2 cellular contexts compared by ENCODE assay signal in genomic region chr7:103915958-103916357, GRCh38.
TF ChIP-seq lines count a peak whose summit lies in the region.

No MANE protein-coding gene starts in this region.

TF ChIP-seq in HEK293, 187 proteins besides CTCF, POLR2A, EP300 and RAD21:
- TF ChIP-seq TSHZ1 (tag by site-specific recombination; IDR thresholded peaks at IDR 0.05; ENCODE audit: borderline replicate concordance) (no peak), ZNF549 (tag by site-specific recombination; IDR thresholded peaks at IDR 0.05) (no peak), ZNF660 (tag by site-specific recombination; IDR thresholded peaks at IDR 0.05) (peak; percentile 30; the same call in 1 of the 2 replicates), ZBTB21 (tag by site-specific recombination; IDR thresholded peaks at IDR 0.05) (peak; percentile 34; the same call in 1 of the 2 replicates), ZNF629 (tag by site-specific recombination; IDR thresholded peaks at IDR 0.05) (0 out of 2 replicates have a peak, but pooled peaks have one; percentile 36), ZNF501 (tag by site-specific recombination; IDR thresholded peaks at IDR 0.05) (no peak), SCRT2 (tag by site-specific recombination; IDR thresholded peaks at IDR 0.05) (peak; percentile 68)

TF ChIP-seq in K562, 482 proteins besides CTCF, POLR2A, EP300 and RAD21 (continued from another document and continues in another):
- TF ChIP-seq ZNF23 (CRISPR knock-in tag; IDR thresholded peaks at IDR 0.05): no peak
- TF ChIP-seq MAFF (IDR thresholded peaks at IDR 0.05; ENCODE audit: low read length): peak; percentile 54; the same call in 1 of the 2 replicates
- TF ChIP-seq CBX3 (IDR thresholded peaks at IDR 0.05; ENCODE audit: borderline replicate concordance in 1 of 2, low read length in 2 of 2): no peak
- TF ChIP-seq SRSF7 (optimal IDR thresholded peaks at IDR 0.05; ENCODE audit: low read depth, low read length): no peak
- no peak for TF ChIP-seq ZNF740 (CRISPR knock-in tag; IDR thresholded peaks at IDR 0.05)
- TF ChIP-seq ZNF740 (tag; IDR thresholded peaks at IDR 0.05): no peak
- TF ChIP-seq ERF (CRISPR knock-in tag; IDR thresholded peaks at IDR 0.05): no peak
- no peak for TF ChIP-seq BRD4 (IDR thresholded peaks at IDR 0.05)
- TF ChIP-seq FOSL1 (tag; conservative IDR thresholded peaks at IDR 0.05): peak; percentile 94
- TF ChIP-seq ZNF134 (CRISPR knock-in tag; conservative IDR thresholded peaks at IDR 0.05): no peak
- no peak for TF ChIP-seq FIP1L1 (IDR thresholded peaks at IDR 0.05; ENCODE audit: low read depth, low read length, poor library complexity, severe bottlenecking)
- TF ChIP-seq EP400 (IDR thresholded peaks at IDR 0.05): peak; percentile 25; the same call in 1 of the 2 replicates
- no peak for TF ChIP-seq HNRNPLL (IDR thresholded peaks at IDR 0.05; ENCODE audit: low read depth, low read length, poor library complexity, severe bottlenecking)
- TF ChIP-seq ELK3 (CRISPR knock-in tag; IDR thresholded peaks at IDR 0.05): no peak
- peak; percentile 63; the same call in 1 of the 2 replicates for TF ChIP-seq MGA (IDR thresholded peaks at IDR 0.05)
- TF ChIP-seq SP1 (CRISPR knock-in tag; IDR thresholded peaks at IDR 0.05): 0 out of 2 replicates have a peak, but pooled peaks have one; percentile 37
- TF ChIP-seq ZSCAN29 (IDR thresholded peaks at IDR 0.05): no peak
- TF ChIP-seq NUFIP1 (IDR thresholded peaks at IDR 0.05; ENCODE audit: partially characterized antibody): no peak
- TF ChIP-seq GATAD2A (IDR thresholded peaks at IDR 0.05): no peak
- 0 out of 2 replicates have a peak, but pooled peaks have one; percentile 21 for TF ChIP-seq MYC (IDR thresholded peaks at IDR 0.05; ENCODE audit: low read depth, low read length)
- no peak for TF ChIP-seq MYC (CRISPR knock-in tag; IDR thresholded peaks at IDR 0.05; ENCODE audit: borderline replicate concordance, low read depth)
- TF ChIP-seq PPARD (CRISPR knock-in tag; IDR thresholded peaks at IDR 0.05): no peak
- no peak for TF ChIP-seq ETS1 (conservative IDR thresholded peaks at IDR 0.05; ENCODE audit: control insufficient read depth, low read depth, low read length)
- no peak for TF ChIP-seq SNIP1 (IDR thresholded peaks at IDR 0.05; ENCODE audit: low read depth)
- no peak for TF ChIP-seq ARHGAP35 (IDR thresholded peaks at IDR 0.05; ENCODE audit: partially characterized antibody)
- 0 out of 2 replicates have a peak, but pooled peaks have one; percentile 9 for TF ChIP-seq ZNF239 (CRISPR knock-in tag; IDR thresholded peaks at IDR 0.05)
- peak; percentile 88 for TF ChIP-seq SMARCC2 (IDR thresholded peaks at IDR 0.05; ENCODE audit: low read depth)
- TF ChIP-seq TEAD4 (IDR thresholded peaks at IDR 0.05; ENCODE audit: low read length): peak; percentile 49
- TF ChIP-seq TEAD4 (CRISPR knock-in tag; IDR thresholded peaks at IDR 0.05; ENCODE audit: borderline replicate concordance): no peak
- TF ChIP-seq ETV6 (IDR thresholded peaks at IDR 0.05; ENCODE audit: borderline replicate concordance in 1 of 2, low read depth in 2 of 2, low read length in 1 of 2): no peak
- TF ChIP-seq ETV6 (CRISPR knock-in tag; IDR thresholded peaks at IDR 0.05; ENCODE audit: borderline replicate concordance): no peak
- peak; percentile 20; the same call in 1 of the 2 replicates for TF ChIP-seq ARID3A (IDR thresholded peaks at IDR 0.05; ENCODE audit: borderline replicate concordance, low read depth, low read length)
- peak; percentile 19; the same call in 1 of the 2 replicates for TF ChIP-seq MTA3 (IDR thresholded peaks at IDR 0.05; ENCODE audit: borderline replicate concordance)
- no peak for TF ChIP-seq CCNT2 (IDR thresholded peaks at IDR 0.05; ENCODE audit: borderline replicate concordance, extremely low read depth, insufficient read length, low read depth, low read length)
- no peak for TF ChIP-seq CBFB (CRISPR knock-in tag; IDR thresholded peaks at IDR 0.05)
- no peak for TF ChIP-seq CBX5 (IDR thresholded peaks at IDR 0.05; ENCODE audit: borderline replicate concordance, low read depth)
- peak in 1 of 2 experiments; percentile 83; a peak in 1 of 4 replicates for TF ChIP-seq RCOR1 (IDR thresholded peaks at IDR 0.05; ENCODE audit: borderline replicate concordance in 1 of 2, low read depth in 2 of 2, low read length in 2 of 2)
- no peak for TF ChIP-seq NR2C2 (CRISPR knock-in tag; IDR thresholded peaks at IDR 0.05)
- TF ChIP-seq NR2C2 (tag; IDR thresholded peaks at IDR 0.05): no peak
- no peak for TF ChIP-seq TAL1 (IDR thresholded peaks at IDR 0.05)
- peak; percentile 33; the same call in 1 of the 2 replicates for TF ChIP-seq SMAD4 (CRISPR knock-in tag; conservative IDR thresholded peaks at IDR 0.05)
- TF ChIP-seq PBX2 (CRISPR knock-in tag; IDR thresholded peaks at IDR 0.05; ENCODE audit: low read depth): no peak
- TF ChIP-seq PBX2 (tag; conservative IDR thresholded peaks at IDR 0.05; ENCODE audit: low read depth): peak; percentile 93
